Comparison of ENCODE assay signal across 8 cellular contexts in genomic region chr12:89040146-89040964, GRCh38.
DNase-seq lines count a peak whose midpoint lies in the region; ATAC-seq and TF ChIP-seq lines count a peak whose summit lies in the region.

No MANE protein-coding gene starts in this region.

- peak; percentile 99 for ATAC-seq in GM21367 (IDR thresholded peaks at IDR 0.05; ENCODE audit: unreplicated experiment)
- peak; percentile 98 for ATAC-seq in HG03565 (IDR thresholded peaks at IDR 0.05; ENCODE audit: unreplicated experiment)

- peak overlapping the region; percentile 47 to 91 (median 80) for H3K27ac Mint-ChIP-seq in CD4-positive, alpha-beta memory T cell
- H3K27ac Mint-ChIP-seq in activated CD4-positive, alpha-beta T cell treated with anti-CD3 and anti-CD28 coated beads, Interleukin-2, amount 10 ng/mL, durations not matched to agents 24 days and 14 days: peak overlapping the region; percentile 93

- no peak overlapping the region for H3K4me3 ChIP-seq in CD4-positive, alpha-beta memory T cell (ENCODE audit: low read length in 2 of 2)
- no peak overlapping the region for H3K4me3 ChIP-seq in right atrium auricular region

- peak; percentile 42 to 68 (median 53) for DNase-seq in CD4-positive, alpha-beta memory T cell
- peak; percentile 94 for DNase-seq in activated CD4-positive, alpha-beta T cell treated with anti-CD3 and anti-CD28 coated beads, Interleukin-2, amount 10 ng/mL, durations not matched to agents 24 days and 14 days
- DNase-seq in epithelial cell of prostate (ENCODE audit: low read depth, low spot score) (peak; percentile 55), DMS 273 (lab: John Stamatoyannopoulos, UW; ENCODE audit: unreplicated experiment) (no peak), right atrium auricular region (ENCODE audit: low spot score) (no peak)
- DNase-seq in stimulated activated CD8-positive, alpha-beta memory T cell treated with anti-CD3 and anti-CD28 coated beads, Interleukin-7, amount 100 ng/mL, for 48 hours (ENCODE audit: extremely low read depth in 1 of 2, low read depth in 1 of 2): peak; percentile 64 to 91

- peak overlapping the region; percentile 6 for H3K27ac ChIP-seq in CD4-positive, alpha-beta memory T cell (ENCODE audit: low read depth, low read length)
- peak overlapping the region; percentile 24 for H3K27ac ChIP-seq in epithelial cell of prostate
- H3K27ac ChIP-seq in right atrium auricular region: no peak overlapping the region

- POLR2A ChIA-PET in CD4-positive, alpha-beta memory T cell (lab: Charles Lee; ENCODE audit: partially characterized antibody): interaction anchor here (0.6 to 1.8 kb wide), 4 partner anchors 313 to 486 kb away, joined by 3 to 5 read pairs (median 4); no protein-coding TSS in a partner anchor

- H3K36me3 Mint-ChIP-seq in CD4-positive, alpha-beta memory T cell: no peaks in the 10 kb centered on the region
- peaks cover 38% of the 10 kb centered on the region for H3K36me3 Mint-ChIP-seq in activated CD4-positive, alpha-beta T cell treated with anti-CD3 and anti-CD28 coated beads, Interleukin-2, amount 10 ng/mL, durations not matched to agents 24 days and 14 days (ENCODE audit: low read depth)

- peaks cover 26 to 37% (median 26%) of the 10 kb centered on the region in 4 donors for H3K4me1 Mint-ChIP-seq in CD4-positive, alpha-beta memory T cell
- peaks cover 58% of the 10 kb centered on the region for H3K4me1 Mint-ChIP-seq in activated CD4-positive, alpha-beta T cell treated with anti-CD3 and anti-CD28 coated beads, Interleukin-2, amount 10 ng/mL, durations not matched to agents 24 days and 14 days

- H3K4me3 Mint-ChIP-seq in CD4-positive, alpha-beta memory T cell: peak overlapping the region; percentile 9 to 83 (median 62)
- peak overlapping the region; percentile 72 for H3K4me3 Mint-ChIP-seq in activated CD4-positive, alpha-beta T cell treated with anti-CD3 and anti-CD28 coated beads, Interleukin-2, amount 10 ng/mL, durations not matched to agents 24 days and 14 days

- H3K27me3 ChIP-seq in CD4-positive, alpha-beta memory T cell (ENCODE audit: insufficient read depth, low read length): no peaks in the 10 kb centered on the region
- H3K27me3 ChIP-seq in right atrium auricular region: no peaks in the 10 kb centered on the region

- no peaks in the 10 kb centered on the region for H3K9me3 ChIP-seq in CD4-positive, alpha-beta memory T cell (ENCODE audit: control insufficient read depth in 1 of 2, low read length in 2 of 2)
- no peaks in the 10 kb centered on the region for H3K9me3 ChIP-seq in right atrium auricular region

- H3K36me3 ChIP-seq in CD4-positive, alpha-beta memory T cell (ENCODE audit: insufficient read depth, low read length): no peaks in the 10 kb centered on the region
- H3K36me3 ChIP-seq in right atrium auricular region: no peaks in the 10 kb centered on the region

- H3K4me1 ChIP-seq in CD4-positive, alpha-beta memory T cell (ENCODE audit: insufficient read depth, low read length): peaks cover 28% of the 10 kb centered on the region
- no peaks in the 10 kb centered on the region for H3K4me1 ChIP-seq in right atrium auricular region

- H3K27me3 Mint-ChIP-seq in CD4-positive, alpha-beta memory T cell: peaks cover 0 to 2% of the 10 kb centered on the region in 2 donors
- no peaks in the 10 kb centered on the region for H3K27me3 Mint-ChIP-seq in activated CD4-positive, alpha-beta T cell treated with anti-CD3 and anti-CD28 coated beads, Interleukin-2, amount 10 ng/mL, durations not matched to agents 24 days and 14 days

- no peaks in the 10 kb centered on the region for H3K9me3 Mint-ChIP-seq in CD4-positive, alpha-beta memory T cell
- H3K9me3 Mint-ChIP-seq in activated CD4-positive, alpha-beta T cell treated with anti-CD3 and anti-CD28 coated beads, Interleukin-2, amount 10 ng/mL, durations not matched to agents 24 days and 14 days: peaks cover 41% of the 10 kb centered on the region

- intact Hi-C loops in CD4-positive, alpha-beta memory T cell (cut with micrococcal nuclease): loop anchor here (1.0 kb wide), 1 partner anchor 21 kb away; no protein-coding TSS in a partner anchor
- intact Hi-C loops in activated CD4-positive, alpha-beta T cell treated with anti-CD3 and anti-CD28 coated beads, Interleukin-2, amount 10 ng/mL, durations not matched to agents 24 days and 14 days (cut with micrococcal nuclease): loop anchor here (1.0 kb wide), 14 partner anchors 21 to 816 kb away; partner anchors contain the start of genes DUSP6 and GALNT4

- no peak for TF ChIP-seq CTCF in right atrium auricular region (IDR thresholded peaks at IDR 0.05)

- CTCF ChIA-PET in CD4-positive, alpha-beta memory T cell (lab: Charles Lee; ENCODE audit: partially characterized antibody): interaction anchor here (0.8 to 6.4 kb wide), 3 partner anchors 21 to 431 kb away, joined by 3 to 40 read pairs (median 4); no protein-coding TSS in a partner anchor

Comparison
In these comparisons a context has a peak if more than half of its experiments do, and no peak if none do; other contexts are left out.
1. DNase-seq: peak in CD4-positive, alpha-beta memory T cell (5 of 5), activated CD4-positive, alpha-beta T cell treated with anti-CD3 and anti-CD28 coated beads, Interleukin-2, amount 10 ng/mL, durations not matched to agents 24 days and 14 days (single experiment), epithelial cell of prostate (single experiment) and stimulated activated CD8-positive, alpha-beta memory T cell treated with anti-CD3 and anti-CD28 coated beads, Interleukin-7, amount 100 ng/mL, for 48 hours (2 of 2); none in DMS 273 (single experiment) and right atrium auricular region (single experiment).
2. H3K27ac ChIP-seq: peak in CD4-positive, alpha-beta memory T cell (single experiment) and epithelial cell of prostate (single experiment); none in right atrium auricular region (0 of 2).